In genomic region chr2:162343824-162344616, GRCh38 we compare ENCODE assay signal across 8 cellular contexts. TPM values are rescaled to one million over a fixed set of nuclear protein-coding genes. Genes with fewer than 3 reads are reported as not detected.
A peak's percentile ranks its signal among the peaks of the same experiment; 100 is the strongest.
DNase-seq lines count a peak whose midpoint lies in the region; ATAC-seq and TF ChIP-seq lines count a peak whose summit lies in the region.

TSS of gene GCA (plus strand) at chr2:162344132. CDS start at chr2:162344249, 117 bp downstream.

- H3K9me3 ChIP-seq in HCT116 (ENCODE audit: control insufficient read depth in 1 of 2, insufficient read depth in 1 of 2, low read depth in 1 of 2, low read length in 2 of 2) (no peaks in the 10 kb centered on the region), neutrophil (no peaks in the 10 kb centered on the region)

- 0 out of 4 replicates have a peak, but pooled peaks cover 0 to 2% of the 10 kb centered on the region in 2 experiments for H3K36me3 ChIP-seq in HCT116 (ENCODE audit: control insufficient read depth in 1 of 2, insufficient read depth in 2 of 2, low read length in 2 of 2)
- H3K36me3 ChIP-seq in neutrophil: peaks cover 24% of the 10 kb centered on the region

- RAD21 ChIA-PET in HCT116 (lab: Charles Lee; ENCODE audit: low non-redundant PET in 1 of 2, low total read pairs in 2 of 2, uncharacterized antibody in 2 of 2, unreplicated experiment in 2 of 2): no interaction called here

- DNase-seq in GF-D8 (lab: John Stamatoyannopoulos, UW) (peak; percentile 93), HCT116 (ENCODE audit: low read depth, low spot score) (peak; percentile 93), MV-4-11 (lab: John Stamatoyannopoulos, UW) (peak; percentile 97), SKM-1 (lab: John Stamatoyannopoulos, UW; ENCODE audit: unreplicated experiment) (peak; percentile 97), germinal center (ENCODE audit: low spot score) (peak; percentile 95)

- TF ChIP-seq POLR2A in HCT116 (IDR thresholded peaks at IDR 0.05; ENCODE audit: borderline replicate concordance, extremely low read depth, insufficient read depth, insufficient read length): peak; percentile 31

- H3K27me3 ChIP-seq in HCT116 (ENCODE audit: insufficient read depth, low read length): no peaks in the 10 kb centered on the region
- H3K27me3 ChIP-seq in neutrophil: no peaks in the 10 kb centered on the region

- H3K4me1 ChIP-seq in HCT116 (ENCODE audit: control insufficient read depth in 1 of 2, insufficient read depth in 2 of 2, low read length in 2 of 2): peaks cover 3 to 13% of the 10 kb centered on the region in 2 experiments; a peak in 3 of 4 replicates
- H3K4me1 ChIP-seq in neutrophil (ENCODE audit: control insufficient read depth in 1 of 2, insufficient read depth in 1 of 2, low read depth in 1 of 2, low read length in 1 of 2): peaks cover 73 to 75% of the 10 kb centered on the region in 2 experiments

- H3K4me2 ChIP-seq in HCT116 (ENCODE audit: low read length): peak within 1 kb of the TSS; percentile 92

- H3K9me2 ChIP-seq in HCT116 (ENCODE audit: insufficient read depth): no peaks in the 10 kb centered on the region; the same call in 1 of the 2 replicates

- peaks cover 17% of the 10 kb centered on the region for H3K4me1 Mint-ChIP-seq in activated naive CD4-positive, alpha-beta T cell treated with anti-CD3 and anti-CD28 coated beads, Interleukin-2, amount 50 U/mL, for 24 hours

- BruUV-seq in HCT116 (replicated peaks; lab: Mats Ljungman, UMichigan): no TSS peak

- ATAC-seq in HCT116: peak; percentile 99

- H3K27ac ChIP-seq in HCT116 (ENCODE audit: low read depth, low read length): peak within 1 kb of the TSS; percentile 77
- peak within 1 kb of the TSS; percentile 97 for H3K27ac ChIP-seq in neutrophil

- H2AFZ ChIP-seq in HCT116 (ENCODE audit: low read depth, low read length, poor library complexity, severe bottlenecking): peak within 1 kb of the TSS; percentile 94

- peak within 1 kb of the TSS; percentile 70 for H3K9ac ChIP-seq in HCT116 (ENCODE audit: low read length)

- no peaks in the 10 kb centered on the region; the same call in 1 of the 2 replicates for H4K20me1 ChIP-seq in HCT116 (ENCODE audit: insufficient read depth)

- peak within 1 kb of the TSS; percentile 83 to 84 for H3K4me3 ChIP-seq in HCT116 (replicated peaks in 1 of 2; ENCODE audit: low read depth in 1 of 2, low read length in 2 of 2)
- H3K4me3 ChIP-seq in neutrophil (ENCODE audit: low read depth in 1 of 2, low read length in 1 of 2): peak within 1 kb of the TSS; percentile 84 to 97

- no peaks in the 10 kb centered on the region for H3K27me3 Mint-ChIP-seq in activated naive CD4-positive, alpha-beta T cell treated with anti-CD3 and anti-CD28 coated beads, Interleukin-2, amount 50 U/mL, for 24 hours

- peak within 1 kb of the TSS; percentile 81 for H3K27ac Mint-ChIP-seq in activated naive CD4-positive, alpha-beta T cell treated with anti-CD3 and anti-CD28 coated beads, Interleukin-2, amount 50 U/mL, for 24 hours

- H3K36me3 Mint-ChIP-seq in activated naive CD4-positive, alpha-beta T cell treated with anti-CD3 and anti-CD28 coated beads, Interleukin-2, amount 50 U/mL, for 24 hours: no peaks in the 10 kb centered on the region

- CTCF ChIA-PET in HCT116 (lab: Charles Lee): interaction anchor here (2.1 kb wide), 1 partner anchor 10 kb away, joined by 7 read pairs; no protein-coding TSS in a partner anchor

- no peaks in the 10 kb centered on the region for H3K9me3 Mint-ChIP-seq in activated naive CD4-positive, alpha-beta T cell treated with anti-CD3 and anti-CD28 coated beads, Interleukin-2, amount 50 U/mL, for 24 hours

- peaks cover 9% of the 10 kb centered on the region for H3K79me2 ChIP-seq in HCT116 (ENCODE audit: insufficient read depth, low read length)

- H3K4me3 Mint-ChIP-seq in activated naive CD4-positive, alpha-beta T cell treated with anti-CD3 and anti-CD28 coated beads, Interleukin-2, amount 50 U/mL, for 24 hours: peak within 1 kb of the TSS; percentile 96

- no peak for TF ChIP-seq RAD21 in HCT116 (IDR thresholded peaks at IDR 0.05; ENCODE audit: low read depth)

- no peak for TF ChIP-seq CTCF in HCT116 (IDR thresholded peaks at IDR 0.05 in 2 of 3, conservative IDR thresholded peaks at IDR 0.05 in 1 of 3; ENCODE audit: borderline replicate concordance in 1 of 3, insufficient read depth in 1 of 3, low read depth in 2 of 3, low read length in 2 of 3)
- peak; percentile 35 for TF ChIP-seq CTCF in neutrophil (IDR thresholded peaks at IDR 0.05)
- TF ChIP-seq CTCF in subcutaneous adipose tissue (IDR thresholded peaks at IDR 0.05; ENCODE audit: low read depth): no peak

- POLR2A ChIA-PET in HCT116 (lab: Charles Lee): interaction anchor here (1.5 kb wide), 1 partner anchor 25 kb away, joined by 3 read pairs; no protein-coding TSS in a partner anchor

- intact Hi-C loops in HCT116 (cut with micrococcal nuclease): no loop called here

TF ChIP-seq in HCT116, 20 proteins besides CTCF, POLR2A, EP300 and RAD21:
- TF ChIP-seq TCF7L2 (IDR thresholded peaks at IDR 0.05; ENCODE audit: borderline replicate concordance, extremely low read depth, insufficient read depth, insufficient read length) (no peak), MAX (IDR thresholded peaks at IDR 0.05) (peak; percentile 59; the same call in 1 of the 2 replicates), EZH2phosphoT487 (IDR thresholded peaks at IDR 0.05; ENCODE audit: borderline replicate concordance) (no peak), REST (IDR thresholded peaks at IDR 0.05; ENCODE audit: low read depth) (no peak), FOSL1 (IDR thresholded peaks at IDR 0.05; ENCODE audit: low read depth) (no peak), ZNF274 (IDR thresholded peaks at IDR 0.05; ENCODE audit: low read depth, low read length) (no peak), ZBTB33 (IDR thresholded peaks at IDR 0.05; ENCODE audit: extremely low read depth, insufficient replicate concordance, low read length) (peak; percentile 86), ATF3 (IDR thresholded peaks at IDR 0.05) (no peak), SP1 (IDR thresholded peaks at IDR 0.05; ENCODE audit: low read depth) (no peak; the same call in none of the 2 replicates), EZH2 (IDR thresholded peaks at IDR 0.05) (no peak), YY1 (IDR thresholded peaks at IDR 0.05; ENCODE audit: extremely low read depth, insufficient replicate concordance, low read depth, low read length) (no peak), SRF (IDR thresholded peaks at IDR 0.05; ENCODE audit: low read depth) (no peak), POLR2AphosphoS5 (IDR thresholded peaks at IDR 0.05; ENCODE audit: low read depth, low read length) (peak; percentile 86), SIN3A (IDR thresholded peaks at IDR 0.05; ENCODE audit: low read depth) (peak; percentile 76; the same call in 1 of the 2 replicates), ZFX (IDR thresholded peaks at IDR 0.05) (no peak), EGR1 (IDR thresholded peaks at IDR 0.05; ENCODE audit: low read depth) (peak; percentile 40; the same call in 1 of the 2 replicates), ELF1 (IDR thresholded peaks at IDR 0.05; ENCODE audit: borderline replicate concordance, low read depth) (no peak), CBX3 (IDR thresholded peaks at IDR 0.05; ENCODE audit: low read depth) (no peak; the same call in 1 of the 2 replicates), JUND (IDR thresholded peaks at IDR 0.05) (no peak)

RNA-seq across cellular contexts. Expression of gene GCA, which starts in this region (rescaled TPM):
- 18.8 TPM for total RNA-seq in HCT116 (2021; ENCODE audit: unreplicated experiment)
- polyA plus RNA-seq in HCT116 (2012): 16.9 and 24.4 TPM in 2 replicates
- 10 to 100 TPM; 17.0 to 74.3 (median 38.3) TPM for total RNA-seq in subcutaneous adipose tissue

Comparison
In these comparisons a context has a peak if more than half of its experiments do, and no peak if none do; other contexts are left out.
1. Peak in every context shown above with its lines: DNase-seq, ATAC-seq, H3K4me3 ChIP-seq and H3K27ac ChIP-seq.